Comparison of ENCODE assay signal across 17 cellular contexts in genomic region chr6:166720859-166721258, GRCh38.
A peak's percentile ranks its signal among the peaks of the same experiment; 100 is the strongest.
DNase-seq lines count a peak whose midpoint lies in the region; ATAC-seq and TF ChIP-seq lines count a peak whose summit lies in the region.
"Had no signal": no experiment of that assay in that cellular context is flagged by ENCODE, and none has a peak within 500 bp of the region (broad histone marks: within the 10 kb centered on the region; RNA-seq: fewer than 3 reads in every experiment).

No MANE protein-coding gene starts in this region.

- POLR2A ChIA-PET in RWPE1 (lab: Yijun Ruan, JAX; ENCODE audit: low non-redundant PET) (no interaction called here), Caco-2 (lab: Charles Lee) (no interaction called here)

- H3K4me3 Mint-ChIP-seq in endodermal cell (no peak overlapping the region), Caco-2 (ENCODE audit: unreplicated experiment) (no peak overlapping the region)
- H3K4me3 Mint-ChIP-seq: B cell; CD4-positive, alpha-beta T cell had no signal

- no peak overlapping the region for H3K27ac Mint-ChIP-seq in endodermal cell
- no peak overlapping the region for H3K27ac Mint-ChIP-seq in Caco-2 (ENCODE audit: unreplicated experiment)
- H3K27ac Mint-ChIP-seq: B cell; CD4-positive, alpha-beta T cell had no signal

- no peak overlapping the region for H3K4me3 ChIP-seq in endodermal cell (ENCODE audit: low read length)
- H3K4me3 ChIP-seq in Caco-2 (ENCODE audit: low read depth, low read length), result no peak overlapping the region

- H3K36me3 Mint-ChIP-seq in endodermal cell (ENCODE audit: low read depth) (no peaks in the 10 kb centered on the region), Caco-2 (ENCODE audit: insufficient read depth, unreplicated experiment) (no peaks in the 10 kb centered on the region)

- CTCF ChIA-PET in RWPE1 (lab: Yijun Ruan, JAX), result interaction anchor here (0.7 kb wide), 1 partner anchor 230 kb away, joined by 3 read pairs; no protein-coding TSS in a partner anchor
- CTCF ChIA-PET in Caco-2 (lab: Charles Lee), result no interaction called here

- H3K4me1 ChIP-seq in endodermal cell (ENCODE audit: control insufficient read depth, insufficient read depth, low read length) (no peaks in the 10 kb centered on the region), Caco-2 (no peaks in the 10 kb centered on the region)

- H3K9me3 Mint-ChIP-seq in endodermal cell (no peaks in the 10 kb centered on the region), Caco-2 (ENCODE audit: unreplicated experiment) (no peaks in the 10 kb centered on the region)
- H3K9me3 Mint-ChIP-seq: CD4-positive, alpha-beta T cell had no signal

- 92 to 94% methylated on average over 5 to 7 of the region's 7 CpGs for WGBS in endodermal cell (ENCODE audit: insufficient coverage in 1 of 2, insufficient read length in 1 of 2), 2 experiments

- DNase-seq in RWPE1 (ENCODE audit: low spot score) (peak; percentile 15), endodermal cell (peak; percentile 47), kidney tubule cell (ENCODE audit: low spot score) (peak; percentile 70), renal cortical epithelial cell (ENCODE audit: low read depth) (peak; percentile 54), Caco-2 (no peak), T1000 (lab: John Stamatoyannopoulos, UW) (no peak), NCI-H226 (no peak)
- DNase-seq: ACHN; CD4-positive, alpha-beta T cell; DMS153; DMS79 treated with DMSO at 0.1 percent for 48 hours; EL; GDM1; IMR-90 had no signal

- no peak overlapping the region for H3K27ac ChIP-seq in RWPE1
- no peak overlapping the region for H3K27ac ChIP-seq in endodermal cell (ENCODE audit: low read depth, low read length)

- no peak for ATAC-seq in GM19023 (IDR thresholded peaks at IDR 0.05; ENCODE audit: unreplicated experiment)
- ATAC-seq: HCT116 had no signal

- H3K36me3 ChIP-seq in endodermal cell (ENCODE audit: control insufficient read depth, insufficient read depth, low read length) (no peaks in the 10 kb centered on the region), Caco-2 (ENCODE audit: control insufficient read depth, insufficient read depth, low read length) (no peaks in the 10 kb centered on the region)

- H3K9ac ChIP-seq in endodermal cell (ENCODE audit: extremely low read depth, low read length, poor library complexity, severe bottlenecking), result no peak overlapping the region

- no peaks in the 10 kb centered on the region for H3K9me3 ChIP-seq in endodermal cell (ENCODE audit: control insufficient read depth, low read length)
- no peaks in the 10 kb centered on the region for H3K9me3 ChIP-seq in Caco-2

- no peaks in the 10 kb centered on the region for H3K27me3 ChIP-seq in endodermal cell (ENCODE audit: control insufficient read depth, insufficient read depth, low read length, poor library complexity, severe bottlenecking)
- H3K27me3 ChIP-seq in Caco-2 (replicated peaks; ENCODE audit: control insufficient read depth, insufficient read depth, low read length), result no peaks in the 10 kb centered on the region; the same call in 1 of the 2 replicates

- TF ChIP-seq CTCF in RWPE1 (conservative IDR thresholded peaks at IDR 0.05; ENCODE audit: low read depth), result no peak
- TF ChIP-seq CTCF in endodermal cell (conservative IDR thresholded peaks at IDR 0.05), result no peak
- TF ChIP-seq CTCF in Caco-2 (IDR thresholded peaks at IDR 0.05; ENCODE audit: insufficient read depth in 1 of 2, low read depth in 1 of 2, low read length in 1 of 2, severe bottlenecking in 1 of 2, unreplicated experiment in 1 of 2), result no peak

- H3K4me1 Mint-ChIP-seq in endodermal cell (peaks cover 9% of the 10 kb centered on the region), Caco-2 (ENCODE audit: low read depth, unreplicated experiment) (no peaks in the 10 kb centered on the region)
- H3K4me1 Mint-ChIP-seq: B cell had no signal

- intact Hi-C loops in Caco-2 (cut with micrococcal nuclease; ENCODE audit: unreplicated experiment), result no loop called here

- H3K27me3 Mint-ChIP-seq in endodermal cell (ENCODE audit: insufficient read depth) (no peaks in the 10 kb centered on the region), Caco-2 (ENCODE audit: insufficient read depth, unreplicated experiment) (peaks cover 16% of the 10 kb centered on the region)
- H3K27me3 Mint-ChIP-seq: CD4-positive, alpha-beta T cell had no signal

- BruUV-seq in Caco-2 (replicated peaks; lab: Mats Ljungman, UMichigan), result no TSS peak

Comparison
In these comparisons a context has a peak if more than half of its experiments do, and no peak if none do; other contexts are left out.
1. DNase-seq: peak in RWPE1 (single experiment), endodermal cell (single experiment), kidney tubule cell (single experiment) and renal cortical epithelial cell (single experiment); none in Caco-2 (0 of 2), T1000 (single experiment) and NCI-H226 (single experiment).